In genomic region chr3:71859128-71859519, GRCh38 we compare ENCODE assay signal across 7 cellular contexts.
A peak's percentile ranks its signal among the peaks of the same experiment; 100 is the strongest.
DNase-seq lines count a peak whose midpoint lies in the region; ATAC-seq, FAIRE-seq and TF ChIP-seq lines count a peak whose summit lies in the region.

No MANE protein-coding gene starts in this region.

- H3K23ac ChIP-seq in IMR-90 (ENCODE audit: low read depth, low read length): no peak overlapping the region

- H3K27ac ChIP-seq in IMR-90 (ENCODE audit: insufficient read depth, low read length) (no peak overlapping the region), cardiac muscle cell (no peak overlapping the region)

- H3K27ac Mint-ChIP-seq in stimulated activated effector memory CD8-positive, alpha-beta T cell treated with anti-CD3 and anti-CD28 coated beads, Interleukin-12 subunit alpha, Interleukin-12 subunit beta, amount 100 ng/mL, for 72 hours: no peak overlapping the region

- no peaks in the 10 kb centered on the region for H3K79me1 ChIP-seq in IMR-90 (ENCODE audit: low read depth in 1 of 2, low read length in 2 of 2)

- DNase-seq in Daoy (ENCODE audit: low read depth) (peak; percentile 49), IMR-90 (no peak), cardiac muscle cell (ENCODE audit: low read depth in 1 of 2, low spot score in 1 of 2) (peak; percentile 34 to 55), NCI-H146 treated with DMSO at 0.1 percent for 48 hours (lab: John Stamatoyannopoulos, UW; ENCODE audit: unreplicated experiment) (no peak), GM19239 (ENCODE audit: insufficient read length, low spot score) (no peak)
- no peak for DNase-seq in stimulated activated effector memory CD8-positive, alpha-beta T cell treated with anti-CD3 and anti-CD28 coated beads, Interleukin-12 subunit alpha, Interleukin-12 subunit beta, amount 100 ng/mL, for 72 hours (ENCODE audit: low spot score in 2 of 2)

- no peak overlapping the region for H3K56ac ChIP-seq in IMR-90 (ENCODE audit: extremely low read depth, insufficient read depth, low read length)

- no peaks in the 10 kb centered on the region for H3K9me3 ChIP-seq in IMR-90 (ENCODE audit: control insufficient read depth, insufficient read depth, low read length)
- H3K9me3 ChIP-seq in cardiac muscle cell (ENCODE audit: low read depth): no peaks in the 10 kb centered on the region

- no peak overlapping the region for H4K91ac ChIP-seq in IMR-90 (ENCODE audit: insufficient read depth, low read depth, low read length)

- no peak for FAIRE-seq in GM19239 (lab: Jason Lieb, UNC)

- H2BK20ac ChIP-seq in IMR-90 (ENCODE audit: low read depth, low read length): no peak overlapping the region

- H3K4ac ChIP-seq in IMR-90 (ENCODE audit: low read depth, low read length): no peak overlapping the region

- in situ Hi-C loops in IMR-90 (cut with MboI; ENCODE audit: low sequenced_read_pairs): no loop called here

- no peak overlapping the region for H3K4me3 ChIP-seq in IMR-90 (ENCODE audit: insufficient read depth, low read depth, low read length)
- no peak overlapping the region for H3K4me3 ChIP-seq in cardiac muscle cell

- no peaks in the 10 kb centered on the region for H4K20me1 ChIP-seq in IMR-90 (ENCODE audit: insufficient read depth, low read length)

- intact Hi-C loops in IMR-90 (cut with micrococcal nuclease): no loop called here

- no peak overlapping the region for H3K4me2 ChIP-seq in IMR-90 (ENCODE audit: low read depth, low read length)

- no peaks in the 10 kb centered on the region for H3K9me1 ChIP-seq in IMR-90 (ENCODE audit: insufficient read depth, low read length)

- H3K9me3 Mint-ChIP-seq in stimulated activated effector memory CD8-positive, alpha-beta T cell treated with anti-CD3 and anti-CD28 coated beads, Interleukin-12 subunit alpha, Interleukin-12 subunit beta, amount 100 ng/mL, for 72 hours: no peaks in the 10 kb centered on the region

- no peak overlapping the region for H4K8ac ChIP-seq in IMR-90 (ENCODE audit: low read depth in 2 of 2, low read length in 2 of 2)

- no peak overlapping the region for H3K14ac ChIP-seq in IMR-90 (replicated peaks; ENCODE audit: low read depth, low read length)

- no peak overlapping the region for H2BK15ac ChIP-seq in IMR-90 (ENCODE audit: low read depth, low read length)

- no peaks in the 10 kb centered on the region for H3K36me3 Mint-ChIP-seq in stimulated activated effector memory CD8-positive, alpha-beta T cell treated with anti-CD3 and anti-CD28 coated beads, Interleukin-12 subunit alpha, Interleukin-12 subunit beta, amount 100 ng/mL, for 72 hours

- H2AK5ac ChIP-seq in IMR-90 (ENCODE audit: low read depth, low read length): no peak overlapping the region

- POLR2A ChIA-PET in IMR-90 (lab: Charles Lee; ENCODE audit: unreplicated experiment): interaction anchor here (0.5 kb wide), 1 partner anchor 140 kb away, joined by 3 read pairs; no protein-coding TSS in a partner anchor

- no peak for TF ChIP-seq POLR2A in IMR-90 (IDR thresholded peaks at IDR 0.05; ENCODE audit: low read depth, low read length)

- H4K5ac ChIP-seq in IMR-90 (ENCODE audit: low read depth, low read length): no peak overlapping the region

- peaks cover 3% of the 10 kb centered on the region; the same call in 1 of the 2 replicates for H3K27me3 ChIP-seq in IMR-90 (ENCODE audit: control insufficient read depth, insufficient read depth, low read length)
- H3K27me3 ChIP-seq in cardiac muscle cell: no peaks in the 10 kb centered on the region

- H3K4me1 ChIP-seq in IMR-90 (ENCODE audit: control insufficient read depth, insufficient read depth, low read length): no peaks in the 10 kb centered on the region
- no peaks in the 10 kb centered on the region for H3K4me1 ChIP-seq in cardiac muscle cell (ENCODE audit: low read depth)

- no peak overlapping the region for H2AK9ac ChIP-seq in IMR-90 (replicated peaks; ENCODE audit: low read depth, low read length, poor library complexity)

- no peak overlapping the region for H2BK5ac ChIP-seq in IMR-90 (ENCODE audit: low read depth, low read length, poor library complexity, severe bottlenecking)

- ATAC-seq in IMR-90 (ENCODE audit: low read depth): no peak
- peak; percentile 74; the same call in 2 of the 3 replicates for ATAC-seq in SK-N-SH treated with all-trans-retinoic acid at 6 μM for 48 hours
- ATAC-seq in stimulated activated effector memory CD8-positive, alpha-beta T cell treated with anti-CD3 and anti-CD28 coated beads, Interleukin-12 subunit alpha, Interleukin-12 subunit beta, amount 100 ng/mL, for 72 hours: peak; percentile 81

- H3K9ac ChIP-seq in IMR-90 (ENCODE audit: low read depth, low read length): no peak overlapping the region

- H2AFZ ChIP-seq in IMR-90 (replicated peaks; ENCODE audit: low read length, poor library complexity): no peak overlapping the region

- dilution Hi-C loops in IMR-90 (cut with HindIII; ENCODE audit: low sequenced_read_pairs, unreplicated experiment): no loop called here

- no TSS peak for BruUV-seq in IMR-90 (replicated peaks; lab: Mats Ljungman, UMichigan)

- H3K36me3 ChIP-seq in IMR-90 (ENCODE audit: control insufficient read depth, insufficient read depth, low read length): no peaks in the 10 kb centered on the region
- H3K36me3 ChIP-seq in cardiac muscle cell: no peaks in the 10 kb centered on the region

- no peak for TF ChIP-seq RAD21 in IMR-90 (IDR thresholded peaks at IDR 0.05; ENCODE audit: low read length)

- no peak overlapping the region for H2BK120ac ChIP-seq in IMR-90 (ENCODE audit: low read depth, low read length)

- no peak overlapping the region for H3K18ac ChIP-seq in IMR-90 (ENCODE audit: low read depth, low read length)

- CTCF ChIA-PET in IMR-90 (lab: Yijun Ruan, JAX): interaction anchor here (1.6 kb wide), 1 partner anchor 16 kb away, joined by 4 read pairs; no protein-coding TSS in a partner anchor

- TF ChIP-seq CTCF in IMR-90 (conservative IDR thresholded peaks at IDR 0.05; ENCODE audit: low read depth, low read length): 0 out of 2 replicates have a peak, but pooled peaks have one; percentile 11
- peak; percentile 22 for TF ChIP-seq CTCF in cardiac muscle cell (IDR thresholded peaks at IDR 0.05; ENCODE audit: low read depth, low read length)

- no CpG with 5 or more reads among the region's 3 CpGs for WGBS in IMR-90 (ENCODE audit: extremely low coverage in 2 of 2, insufficient read length in 1 of 2), 2 experiments

- peaks cover 12% of the 10 kb centered on the region for H3K4me1 Mint-ChIP-seq in stimulated activated effector memory CD8-positive, alpha-beta T cell treated with anti-CD3 and anti-CD28 coated beads, Interleukin-12 subunit alpha, Interleukin-12 subunit beta, amount 100 ng/mL, for 72 hours

- no peak overlapping the region for H3K4me3 Mint-ChIP-seq in stimulated activated effector memory CD8-positive, alpha-beta T cell treated with anti-CD3 and anti-CD28 coated beads, Interleukin-12 subunit alpha, Interleukin-12 subunit beta, amount 100 ng/mL, for 72 hours

TF ChIP-seq in IMR-90, 13 proteins besides CTCF, POLR2A, EP300 and RAD21:
- TF ChIP-seq CHD1 (IDR thresholded peaks at IDR 0.05; ENCODE audit: low read depth, low read length) (no peak), FOS (IDR thresholded peaks at IDR 0.05; ENCODE audit: low read depth, low read length) (no peak), RCOR1 (IDR thresholded peaks at IDR 0.05; ENCODE audit: insufficient replicate concordance, low read length) (no peak), SMC3 (IDR thresholded peaks at IDR 0.05; ENCODE audit: low read depth, low read length) (no peak), MXI1 (IDR thresholded peaks at IDR 0.05; ENCODE audit: borderline replicate concordance, low read depth, low read length) (no peak), USF2 (IDR thresholded peaks at IDR 0.05; ENCODE audit: low read depth, low read length) (no peak)
TF ChIP-seq in IMR-90: peak in this region for 0.

TF ChIP-seq in SK-N-SH treated with all-trans-retinoic acid at 6 μM for 48 hours, 23 proteins besides CTCF, POLR2A, EP300 and RAD21 (continues in another document):
- no peak for TF ChIP-seq PPARA (CRISPR knock-in tag; IDR thresholded peaks at IDR 0.05; ENCODE audit: borderline replicate concordance)
- TF ChIP-seq CREB5 (CRISPR knock-in tag; IDR thresholded peaks at IDR 0.05; ENCODE audit: low read depth): no peak
- no peak for TF ChIP-seq RARB (CRISPR knock-in tag; IDR thresholded peaks at IDR 0.05)
- TF ChIP-seq BACH2 (CRISPR knock-in tag; IDR thresholded peaks at IDR 0.05; ENCODE audit: borderline replicate concordance): no peak
- no peak for TF ChIP-seq GLIS3 (CRISPR knock-in tag; IDR thresholded peaks at IDR 0.05)
- no peak for TF ChIP-seq SNAI2 (CRISPR knock-in tag; IDR thresholded peaks at IDR 0.05)
- no peak for TF ChIP-seq ZC3H10 (CRISPR knock-in tag; IDR thresholded peaks at IDR 0.05)
- TF ChIP-seq POU6F1 (CRISPR knock-in tag; IDR thresholded peaks at IDR 0.05; ENCODE audit: borderline replicate concordance, low read depth): no peak

Comparison
In these comparisons a context has a peak if more than half of its experiments do, and no peak if none do; other contexts are left out.
1. DNase-seq: peak in Daoy (single experiment) and cardiac muscle cell (2 of 2); none in IMR-90 (single experiment), stimulated activated effector memory CD8-positive, alpha-beta T cell treated with anti-CD3 and anti-CD28 coated beads, Interleukin-12 subunit alpha, Interleukin-12 subunit beta, amount 100 ng/mL, for 72 hours (0 of 2), NCI-H146 treated with DMSO at 0.1 percent for 48 hours (single experiment) and GM19239 (single experiment).